In genomic region chr10:119408969-119409371, GRCh38 we compare ENCODE assay signal across 20 cellular contexts.
DNase-seq lines count a peak whose midpoint lies in the region; ATAC-seq and TF ChIP-seq lines count a peak whose summit lies in the region.
"Had no signal": no experiment of that assay in that cellular context is flagged by ENCODE, and none has a peak within 500 bp of the region (broad histone marks: within the 10 kb centered on the region; RNA-seq: fewer than 3 reads in every experiment).

No MANE protein-coding gene starts in this region.

- H3K9me3 Mint-ChIP-seq in activated naive CD8-positive, alpha-beta T cell treated with anti-CD3 and anti-CD28 coated beads, Interleukin-2, amount 10 ng/mL, durations not matched to agents 7 days and 5 days: no peaks in the 10 kb centered on the region
- no peaks in the 10 kb centered on the region for H3K9me3 Mint-ChIP-seq in activated naive CD8-positive, alpha-beta T cell treated with anti-CD3 and anti-CD28 coated beads for 36 hours
- no peaks in the 10 kb centered on the region for H3K9me3 Mint-ChIP-seq in nephron progenitor cell
- H3K9me3 Mint-ChIP-seq: activated CD8-positive, alpha-beta T cell treated with anti-CD3 and anti-CD28 coated beads for 36 hours; T-cell had no signal

- H3K4me1 ChIP-seq in fibroblast of lung (ENCODE audit: control insufficient read depth, extremely low read depth, insufficient read depth, low read length) (peaks cover 32% of the 10 kb centered on the region), upper lobe of left lung (peaks cover 43 to 73% (median 65%) of the 10 kb centered on the region in 4 donors)

- H3K9ac ChIP-seq in fibroblast of lung (ENCODE audit: insufficient read depth, low read length): peak overlapping the region; percentile 60

- H3K27me3 ChIP-seq in fibroblast of lung (ENCODE audit: control insufficient read depth, insufficient read depth, low read length) (no peaks in the 10 kb centered on the region), upper lobe of left lung (no peaks in the 10 kb centered on the region)

- no peak overlapping the region for H3K4me2 ChIP-seq in fibroblast of lung (ENCODE audit: extremely low read depth, insufficient read depth, low read length)

- no peak overlapping the region for H3K4me3 Mint-ChIP-seq in activated naive CD8-positive, alpha-beta T cell treated with anti-CD3 and anti-CD28 coated beads, Interleukin-2, amount 10 ng/mL, durations not matched to agents 7 days and 5 days
- no peak overlapping the region for H3K4me3 Mint-ChIP-seq in activated naive CD8-positive, alpha-beta T cell treated with anti-CD3 and anti-CD28 coated beads for 36 hours
- no peak overlapping the region for H3K4me3 Mint-ChIP-seq in nephron progenitor cell
- H3K4me3 Mint-ChIP-seq: activated CD8-positive, alpha-beta T cell treated with anti-CD3 and anti-CD28 coated beads for 36 hours; T-cell had no signal

- H3K79me2 ChIP-seq in fibroblast of lung (ENCODE audit: control insufficient read depth, insufficient read depth, low read length): peaks cover 9% of the 10 kb centered on the region

- no peaks in the 10 kb centered on the region for H4K20me1 ChIP-seq in fibroblast of lung (ENCODE audit: control insufficient read depth, extremely low read depth, insufficient read depth, low read length)

- POLR2A ChIA-PET in activated naive CD8-positive, alpha-beta T cell treated with anti-CD3 and anti-CD28 coated beads, Interleukin-2, amount 10 ng/mL, durations not matched to agents 7 days and 5 days (lab: Charles Lee): no interaction called here

- WGBS in upper lobe of left lung, 2 donors: 77 to 79% methylated on average over 14 of the region's 14 CpGs

- no peak for TF ChIP-seq POLR2A in upper lobe of left lung (IDR thresholded peaks at IDR 0.05)

- peak in 2 of 4 donors; percentile 46 to 68 for TF ChIP-seq EP300 in upper lobe of left lung (IDR thresholded peaks at IDR 0.05)

- H3K27me3 Mint-ChIP-seq in activated naive CD8-positive, alpha-beta T cell treated with anti-CD3 and anti-CD28 coated beads, Interleukin-2, amount 10 ng/mL, durations not matched to agents 7 days and 5 days: no peaks in the 10 kb centered on the region
- no peaks in the 10 kb centered on the region for H3K27me3 Mint-ChIP-seq in activated naive CD8-positive, alpha-beta T cell treated with anti-CD3 and anti-CD28 coated beads for 36 hours
- no peaks in the 10 kb centered on the region for H3K27me3 Mint-ChIP-seq in nephron progenitor cell (ENCODE audit: low read depth, poor library complexity)
- H3K27me3 Mint-ChIP-seq: activated CD8-positive, alpha-beta T cell treated with anti-CD3 and anti-CD28 coated beads for 36 hours; T-cell had no signal

- H3K9me3 ChIP-seq in fibroblast of lung (ENCODE audit: control insufficient read depth, insufficient read depth, low read depth, low read length): no peaks in the 10 kb centered on the region
- H3K9me3 ChIP-seq in upper lobe of left lung: no peaks in the 10 kb centered on the region

- TF ChIP-seq CTCF in fibroblast of lung (conservative IDR thresholded peaks at IDR 0.05 in 1 of 2, IDR thresholded peaks at IDR 0.05 in 1 of 2; ENCODE audit: low read depth in 1 of 2, low read length in 2 of 2) (no peak), nephron progenitor cell (IDR thresholded peaks at IDR 0.05) (no peak), upper lobe of left lung (IDR thresholded peaks at IDR 0.05) (no peak)

- no peak overlapping the region for H2AFZ ChIP-seq in fibroblast of lung (ENCODE audit: low read length)

- H3K27ac ChIP-seq in fibroblast of lung (ENCODE audit: insufficient read depth, low read length) (peak overlapping the region; percentile 92), upper lobe of left lung (peak overlapping the region; percentile 44 to 84 (median 72))
- H3K27ac ChIP-seq: VCaP had no signal

- H3K4me3 ChIP-seq in fibroblast of lung (replicated peaks in 1 of 4; ENCODE audit: control extremely low read depth in 1 of 4, insufficient read depth in 1 of 4, low read depth in 3 of 4, low read length in 4 of 4): no peak overlapping the region
- H3K4me3 ChIP-seq in upper lobe of left lung: no peak overlapping the region
- H3K4me3 ChIP-seq: GM12878 had no signal

- H3K27ac Mint-ChIP-seq in activated naive CD8-positive, alpha-beta T cell treated with anti-CD3 and anti-CD28 coated beads, Interleukin-2, amount 10 ng/mL, durations not matched to agents 7 days and 5 days: peak overlapping the region; percentile 34
- H3K27ac Mint-ChIP-seq in activated naive CD8-positive, alpha-beta T cell treated with anti-CD3 and anti-CD28 coated beads for 36 hours: no peak overlapping the region
- H3K27ac Mint-ChIP-seq in nephron progenitor cell: peak overlapping the region; percentile 97
- H3K27ac Mint-ChIP-seq: activated CD8-positive, alpha-beta T cell treated with anti-CD3 and anti-CD28 coated beads for 36 hours; T-cell had no signal

- ATAC-seq in activated naive CD8-positive, alpha-beta T cell treated with anti-CD3 and anti-CD28 coated beads, Interleukin-2, amount 10 ng/mL, durations not matched to agents 7 days and 5 days (ENCODE audit: low read depth): no peak
- ATAC-seq in upper lobe of left lung (ENCODE audit: low FRiP score in 2 of 2): no peak
- ATAC-seq in GM18868 (IDR thresholded peaks at IDR 0.05; ENCODE audit: unreplicated experiment): no peak
- ATAC-seq: activated CD8-positive, alpha-beta T cell treated with anti-CD3 and anti-CD28 coated beads for 36 hours; GM12878; T-cell had no signal

- H3K36me3 ChIP-seq in fibroblast of lung (ENCODE audit: control insufficient read depth, insufficient read depth, low read length): no peaks in the 10 kb centered on the region
- H3K36me3 ChIP-seq in upper lobe of left lung: no peaks in the 10 kb centered on the region

- H3K4me1 Mint-ChIP-seq in activated naive CD8-positive, alpha-beta T cell treated with anti-CD3 and anti-CD28 coated beads, Interleukin-2, amount 10 ng/mL, durations not matched to agents 7 days and 5 days: peaks cover 9% of the 10 kb centered on the region
- H3K4me1 Mint-ChIP-seq in activated naive CD8-positive, alpha-beta T cell treated with anti-CD3 and anti-CD28 coated beads for 36 hours: no peaks in the 10 kb centered on the region
- H3K4me1 Mint-ChIP-seq in nephron progenitor cell: peaks cover 93% of the 10 kb centered on the region

- H3K36me3 Mint-ChIP-seq in activated naive CD8-positive, alpha-beta T cell treated with anti-CD3 and anti-CD28 coated beads, Interleukin-2, amount 10 ng/mL, durations not matched to agents 7 days and 5 days: no peaks in the 10 kb centered on the region
- H3K36me3 Mint-ChIP-seq in activated naive CD8-positive, alpha-beta T cell treated with anti-CD3 and anti-CD28 coated beads for 36 hours: no peaks in the 10 kb centered on the region
- H3K36me3 Mint-ChIP-seq in nephron progenitor cell (ENCODE audit: low read depth): no peaks in the 10 kb centered on the region

- DNase-seq in activated naive CD8-positive, alpha-beta T cell treated with anti-CD3 and anti-CD28 coated beads, Interleukin-2, amount 10 ng/mL, durations not matched to agents 7 days and 5 days: no peak
- no peak for DNase-seq in activated naive CD8-positive, alpha-beta T cell treated with anti-CD3 and anti-CD28 coated beads for 36 hours
- DNase-seq in fibroblast of lung (ENCODE audit: low read depth in 2 of 2) (peak in 1 of 2 donors; percentile 50), nephron progenitor cell (no peak), upper lobe of left lung (peak in 1 of 2 donors; percentile 75), NOMO-1 treated with dmso at 0.1 percent for 144 hours (lab: John Stamatoyannopoulos, UW; ENCODE audit: unreplicated experiment) (no peak), ecto neural progenitor cell (ENCODE audit: low spot score) (no peak)
- DNase-seq: 8988T; activated CD8-positive, alpha-beta T cell treated with anti-CD3 and anti-CD28 coated beads for 36 hours; activated T-cell treated with anti-CD3 and anti-CD28 coated beads, Interleukin-2, amount 50 U/mL, for 48 hours; caudate nucleus; glutamatergic neuron; NCI-H345; NK-92 treated with Interleukin-12 subunit alpha and Interleukin-12 subunit beta, amount 100 ng/mL, for 24 hours; stimulated activated CD4-positive, alpha-beta T cell treated with anti-CD3 and anti-CD28 coated beads, Interleukin-4, amount 100 ng/mL, for 4 hours; stimulated activated CD8-positive, alpha-beta memory T cell treated with anti-CD3 and anti-CD28 coated beads, Interleukin-4, amount 100 ng/mL, for 48 hours; T-cell had no signal
